Comparison of ENCODE assay signal across 12 cellular contexts in the genomic region with DNA sequence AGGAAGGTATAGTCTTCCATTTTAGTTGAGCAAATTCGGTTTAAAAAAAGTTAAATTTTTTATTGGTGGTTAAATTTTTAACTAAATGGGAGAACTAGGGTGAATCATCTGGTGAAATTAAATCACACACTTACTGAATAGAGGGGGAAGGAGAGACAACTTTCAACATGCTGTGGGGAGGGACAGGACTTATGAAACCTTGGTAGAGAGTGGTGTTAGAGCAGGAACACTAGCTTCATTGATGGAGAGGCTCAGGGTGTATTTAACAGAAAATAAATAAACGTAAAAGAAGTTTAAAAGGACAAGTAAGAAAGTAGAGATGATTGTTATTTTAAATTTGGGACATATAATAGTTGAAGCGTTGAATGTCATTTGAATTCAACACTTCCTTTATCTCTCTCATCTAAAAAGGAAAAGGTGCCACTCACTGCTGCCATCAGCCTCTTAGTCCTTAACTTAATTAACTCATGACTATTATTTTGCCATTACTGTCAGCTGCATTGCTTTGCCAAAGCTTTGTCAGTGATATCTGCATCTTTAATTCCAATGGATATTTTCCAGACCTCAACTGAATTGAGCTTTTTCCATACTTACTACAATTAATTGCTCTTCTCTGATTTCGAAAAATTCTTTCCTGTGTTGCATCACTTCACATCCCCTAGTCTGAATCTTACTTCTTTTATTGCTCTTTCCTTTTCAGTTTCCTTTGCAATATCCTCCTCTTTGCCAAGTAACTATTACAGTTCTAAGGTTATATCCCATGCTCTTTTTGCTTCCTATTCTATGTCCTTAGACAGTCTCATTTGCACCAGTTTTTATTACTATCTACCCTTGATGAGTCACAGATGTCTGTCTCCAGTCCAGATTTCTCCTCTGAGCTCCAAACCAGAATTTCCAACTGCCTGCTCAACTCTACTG.
DNase-seq lines count a peak whose midpoint lies in the region; ATAC-seq, FAIRE-seq and TF ChIP-seq lines count a peak whose summit lies in the region.
"Had no signal": no experiment of that assay in that cellular context is flagged by ENCODE, and none has a peak within 500 bp of the region (broad histone marks: within the 10 kb centered on the region; RNA-seq: fewer than 3 reads in every experiment).

No MANE protein-coding gene starts in this region.

- FAIRE-seq in RCC 7860 (lab: Jason Lieb, UNC): peak; percentile 73
- FAIRE-seq: kidney had no signal

- H3K9me3 Mint-ChIP-seq in type B pancreatic cell (no peaks in the 10 kb centered on the region), Calu3 (ENCODE audit: low read depth, unreplicated experiment) (peaks cover 4% of the 10 kb centered on the region)

- DNase-seq in GM04504 (ENCODE audit: low read depth) (peak; percentile 78), RCC 7860 (ENCODE audit: low spot score) (no peak), fibroblast of peridontal ligament (ENCODE audit: extremely low read depth) (peak; percentile 92), sciatic nerve (ENCODE audit: low spot score) (no peak), type B pancreatic cell (ENCODE audit: extremely low spot score, unreplicated experiment) (no peak), amygdala (lab: John Stamatoyannopoulos, UW) (no peak), Calu3 (no peak)
- DNase-seq: DMS79 treated with DMSO at 0.1 percent for 48 hours; kidney; NCI-H1048; NK-92 treated with Interleukin-12 subunit alpha and Interleukin-12 subunit beta, amount 100 ng/mL, for 24 hours had no signal

- H3K4me1 Mint-ChIP-seq in type B pancreatic cell (ENCODE audit: unreplicated experiment) (peaks cover 8% of the 10 kb centered on the region), Calu3 (ENCODE audit: low read depth, unreplicated experiment) (peaks cover 14% of the 10 kb centered on the region)

- H3K27ac Mint-ChIP-seq in type B pancreatic cell (no peak overlapping the region), Calu3 (ENCODE audit: unreplicated experiment) (no peak overlapping the region)

- no TSS peak for BruUV-seq in Calu3 (replicated peaks; lab: Mats Ljungman, UMichigan)

- no peaks in the 10 kb centered on the region for H3K36me3 Mint-ChIP-seq in type B pancreatic cell
- no peaks in the 10 kb centered on the region for H3K36me3 Mint-ChIP-seq in Calu3 (ENCODE audit: insufficient read depth, unreplicated experiment)

- no peaks in the 10 kb centered on the region for H3K27me3 Mint-ChIP-seq in type B pancreatic cell
- H3K27me3 Mint-ChIP-seq in Calu3 (ENCODE audit: unreplicated experiment): no peaks in the 10 kb centered on the region

- CTCF ChIA-PET in Calu3 (lab: Charles Lee): no interaction called here

- no peak overlapping the region for H3K4me3 Mint-ChIP-seq in type B pancreatic cell
- no peak overlapping the region for H3K4me3 Mint-ChIP-seq in Calu3 (ENCODE audit: low read depth, unreplicated experiment)

- TF ChIP-seq CTCF in type B pancreatic cell (conservative IDR thresholded peaks at IDR 0.05) (no peak), Calu3 (IDR thresholded peaks at IDR 0.05; ENCODE audit: unreplicated experiment) (no peak)

- intact Hi-C loops in sciatic nerve (cut with DNase I): no loop called here
- intact Hi-C loops in Calu3 (cut with micrococcal nuclease; ENCODE audit: unreplicated experiment): no loop called here

- peak; percentile 96 for ATAC-seq in sciatic nerve
- ATAC-seq in HG02884 (IDR thresholded peaks at IDR 0.05; ENCODE audit: unreplicated experiment): no peak

Comparison
In these comparisons a context has a peak if more than half of its experiments do, and no peak if none do; other contexts are left out.
1. DNase-seq: peak in GM04504 (single experiment) and fibroblast of peridontal ligament (single experiment); none in RCC 7860 (single experiment), sciatic nerve (single experiment), type B pancreatic cell (single experiment), amygdala (0 of 56) and Calu3 (single experiment).